ENCODE assay signal across 3 cellular contexts in the genomic region with DNA sequence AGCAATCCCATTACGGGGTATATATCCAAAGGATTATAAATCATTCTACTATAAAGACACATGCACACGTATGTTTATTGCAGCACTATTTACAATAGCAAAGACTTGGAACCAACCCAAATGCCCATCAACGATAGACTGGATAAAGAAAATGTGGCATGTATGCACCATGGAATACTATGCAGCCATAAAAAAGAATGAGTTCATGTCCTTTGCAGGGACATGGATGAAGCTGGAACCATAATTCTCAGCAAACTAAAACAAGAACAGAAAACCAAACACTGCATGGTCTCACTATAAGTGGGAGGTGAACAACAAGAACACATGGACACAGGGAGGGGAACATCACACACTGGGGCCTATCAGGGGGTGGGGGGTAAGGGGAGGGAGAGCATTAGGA. TPM values are rescaled to one million over a fixed set of nuclear protein-coding genes. Genes with fewer than 3 reads are reported as not detected.
DNase-seq lines count a peak whose midpoint lies in the region; ATAC-seq, FAIRE-seq and TF ChIP-seq lines count a peak whose summit lies in the region.
"Not testable (repeated sequence)": the region's sequence is repeated elsewhere in the genome, so short reads cannot be mapped to it uniquely, and the experiment has no call there.

No MANE protein-coding gene starts in this region.

- TF ChIP-seq RAD21 in K562 (CRISPR knock-in tag; conservative IDR thresholded peaks at IDR 0.05 in 1 of 2, IDR thresholded peaks at IDR 0.05 in 1 of 2), result not testable (repeated sequence)

- H3K9me3 ChIP-seq in HEK293 (ENCODE audit: control insufficient read depth, insufficient read depth, low read depth, low read length); K562 (replicated peaks; ENCODE audit: control insufficient read depth, insufficient read depth, low read depth, low read length); neural progenitor cell (ENCODE audit: low read depth): not testable (repeated sequence)

- not testable (repeated sequence) for H3K27ac ChIP-seq in HEK293 (ENCODE audit: extremely low read depth, low read depth, low read length); K562 (ENCODE audit: extremely low read depth, low read depth, low read length); neural progenitor cell

- not testable (repeated sequence) for FAIRE-seq in K562 (lab: Jason Lieb, UNC)

- H3K9ac ChIP-seq in K562 (ENCODE audit: insufficient read depth in 1 of 2, low read depth in 2 of 2, low read length in 2 of 2); neural progenitor cell: not testable (repeated sequence)

- H3K36me3 Mint-ChIP-seq in neural progenitor cell, result not testable (repeated sequence)

- not testable (repeated sequence) for H3K9me1 ChIP-seq in K562 (ENCODE audit: control insufficient read depth, insufficient read depth, low read length)

- peak overlapping the region; percentile 21 for H3K4me3 Mint-ChIP-seq in neural progenitor cell

- intact Hi-C loops in K562 (cut with micrococcal nuclease), result not testable (repeated sequence)

- TF ChIP-seq POLR2A in K562 (conservative IDR thresholded peaks at IDR 0.05), result not testable (repeated sequence)

- H3K27me3 Mint-ChIP-seq in neural progenitor cell (ENCODE audit: insufficient read depth, low read depth), result not testable (repeated sequence)

- H3K27me3 ChIP-seq in K562 (ENCODE audit: control insufficient read depth in 2 of 2, insufficient read depth in 2 of 2, low read length in 2 of 2); neural progenitor cell: not testable (repeated sequence)

- not testable (repeated sequence) for H3K9me3 Mint-ChIP-seq in neural progenitor cell

- not testable (repeated sequence) for H3K4me1 Mint-ChIP-seq in neural progenitor cell

- H3K36me3 ChIP-seq in HEK293 (ENCODE audit: control insufficient read depth in 2 of 2, insufficient read depth in 1 of 2, low read length in 2 of 2); K562 (ENCODE audit: control insufficient read depth, insufficient read depth, low read length); neural progenitor cell: not testable (repeated sequence)

- H3K27ac Mint-ChIP-seq in neural progenitor cell, result not testable (repeated sequence)

- not testable (repeated sequence) for BruUV-seq in K562 (replicated peaks; lab: Mats Ljungman, UMichigan)

- not testable (repeated sequence) for TF ChIP-seq EP300 in K562 (IDR thresholded peaks at IDR 0.05; ENCODE audit: low read length)

- CTCF ChIA-PET in HEK293 (lab: Yijun Ruan, JAX); K562 (lab: Yijun Ruan, JAX; ENCODE audit: low intra/inter-chr PET ratio): not testable (repeated sequence)

- not testable (repeated sequence) for H2AFZ ChIP-seq in K562 (ENCODE audit: low read depth, low read length); neural progenitor cell (replicated peaks)

- DNase-seq in K562 (ENCODE audit: extremely low read depth in 1 of 4, low spot score in 3 of 4); neural progenitor cell (ENCODE audit: low spot score): not testable (repeated sequence)

- 67% methylated on average over 2 of the region's 3 CpGs for WGBS in K562 (ENCODE audit: insufficient coverage, low coverage, missing lambda C conversion rate)

- not testable (repeated sequence) for H4K20me1 ChIP-seq in K562 (replicated peaks; ENCODE audit: control insufficient read depth, insufficient read depth, low read length); neural progenitor cell (ENCODE audit: low read depth)

- ATAC-seq in K562, result not testable (repeated sequence)

- in situ Hi-C loops in K562 (cut with MboI), result not testable (repeated sequence)

- TF ChIP-seq CTCF in HEK293 (tag by site-specific recombination; IDR thresholded peaks at IDR 0.05); K562 (IDR thresholded peaks at IDR 0.05 in 2 of 3, conservative IDR thresholded peaks at IDR 0.05 in 1 of 3; ENCODE audit: insufficient read depth in 2 of 3, low read depth in 1 of 3, low read length in 3 of 3); neural progenitor cell (IDR thresholded peaks at IDR 0.05): not testable (repeated sequence)

- H3K79me2 ChIP-seq in K562 (ENCODE audit: control insufficient read depth, insufficient read depth, low read length); neural progenitor cell (ENCODE audit: low read depth): not testable (repeated sequence)

- POLR2A ChIA-PET in HEK293 (lab: Yijun Ruan, JAX), result not testable (repeated sequence)
- POLR2A ChIA-PET in K562 (lab: Yijun Ruan, JAX), result interaction anchor here (0.5 kb wide), 1 partner anchor 236 kb away, joined by 3 read pairs; no protein-coding TSS in a partner anchor

- not testable (repeated sequence) for H3K4me2 ChIP-seq in K562 (ENCODE audit: insufficient read depth, low read length); neural progenitor cell

- H3K4me3 ChIP-seq in HEK293 (ENCODE audit: low read depth, low read length); K562; neural progenitor cell: not testable (repeated sequence)

- H3F3A ChIP-seq in neural progenitor cell (ENCODE audit: low read depth), result not testable (repeated sequence)

- H3K4me1 ChIP-seq in HEK293 (ENCODE audit: control insufficient read depth, insufficient read depth, low read length); neural progenitor cell: not testable (repeated sequence)
- peaks cover 6 to 21% of the 10 kb centered on the region in 2 experiments; a peak in 4 of 5 replicates for H3K4me1 ChIP-seq in K562 (replicated peaks in 1 of 2; ENCODE audit: control insufficient read depth in 2 of 2, insufficient read depth in 2 of 2, low read length in 2 of 2)

TF ChIP-seq in HEK293, 187 proteins besides CTCF, POLR2A, EP300 and RAD21:
- peak; percentile 53; the same call in 1 of the 2 replicates for TF ChIP-seq ZNF146 (tag by site-specific recombination; IDR thresholded peaks at IDR 0.05)

TF ChIP-seq in K562, 482 proteins besides CTCF, POLR2A, EP300 and RAD21:
- TF ChIP-seq BCOR (IDR thresholded peaks at IDR 0.05) (peak; percentile 54; the same call in 1 of the 2 replicates), ZNF146 (CRISPR knock-in tag; IDR thresholded peaks at IDR 0.05; ENCODE audit: unreplicated experiment) (peak; percentile 78)

RNA-seq across cellular contexts. Expression of a gene that starts 56.1 kb away (rescaled TPM):
- total RNA-seq in K562 (2011; cell fraction: chromatin; rRNA removed; ENCODE audit: low replicate concordance), result 67.5 and 87.0 TPM in 2 replicates
- total RNA-seq in K562 (2011; cell fraction: nucleolus; rRNA removed), result 91.2 and 94.6 TPM in 2 replicates
- 97.3 and 117 TPM in 2 replicates for total RNA-seq in K562 (2011; cell fraction: nucleoplasm; rRNA removed)
- total RNA-seq in K562 (2014; rRNA removed) (201 and 206 TPM in 2 replicates), K562 (2014; rRNA removed; fragmentation: Illumina TruSeq; extraction: Trizol) (199 and 204 TPM in 2 replicates), K562 (2015; rRNA removed; fragmentation: Illumina TruSeq; extraction: Trizol) (184 and 206 TPM in 2 replicates), K562 (2021) (181 and 185 TPM in 2 replicates), neural progenitor cell (ENCODE audit: low replicate concordance) (88.5 and 91.9 TPM in 2 replicates)
- polyA plus RNA-seq in K562 (2011; rRNA removed) (260 and 275 TPM in 2 replicates), K562 (2014; fragmentation: Illumina TruSeq; extraction: Trizol) (279 and 300 TPM in 2 replicates), K562 (2014; fragmentation: Nextera tagmentation; extraction: Ambion mirVana) (100 to 1,000 TPM; 141 to 167 TPM), K562 (2014; rRNA removed) (265 and 285 TPM in 2 replicates)
- 259 and 265 TPM in 2 replicates for polyA plus RNA-seq in K562 (2011; cell fraction: cytosol; rRNA removed)
- polyA plus RNA-seq in K562 (2011; cell fraction: nucleus; rRNA removed), result 182 and 231 TPM in 2 replicates
- 283 and 337 TPM in 2 replicates for polyA plus RNA-seq in K562 (2012)
- polyA minus RNA-seq in K562 (2011; rRNA and poly(A)+ RNA removed), result 74.0 and 75.4 TPM in 2 replicates
- 52.3 and 53.6 TPM in 2 replicates for polyA minus RNA-seq in K562 (2011; cell fraction: cytosol; rRNA and poly(A)+ RNA removed)
- 46.6 and 75.3 TPM in 2 replicates for polyA minus RNA-seq in K562 (2011; cell fraction: nucleus; rRNA and poly(A)+ RNA removed)
